1 cellular context compared by ENCODE assay signal in the genomic region with DNA sequence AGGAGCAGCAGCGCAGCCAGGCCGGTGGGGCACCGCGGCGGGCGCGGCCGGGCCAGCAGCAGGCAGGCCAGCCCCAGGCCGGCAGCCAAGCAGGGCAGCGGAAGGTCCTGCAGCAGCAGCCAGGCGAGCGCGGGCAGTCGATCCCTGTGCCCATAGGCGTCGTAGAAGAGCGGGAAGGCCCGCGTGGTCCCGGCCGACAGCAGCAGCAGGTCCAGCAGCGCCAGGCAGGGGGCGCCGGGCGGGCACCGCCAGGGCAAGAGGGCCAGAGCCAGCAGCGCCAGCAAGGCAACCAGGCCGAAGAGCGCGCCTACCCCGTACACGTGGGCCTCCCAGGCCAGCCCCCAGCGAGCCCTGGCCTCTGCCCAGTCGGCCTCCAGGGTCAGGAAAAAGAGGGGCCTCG.
TF ChIP-seq lines count a peak whose summit lies in the region.

No MANE protein-coding gene starts in this region.

TF ChIP-seq in HepG2, 621 proteins besides CTCF, POLR2A, EP300 and RAD21 (continued from another document):
- TF ChIP-seq, protein P1, sequence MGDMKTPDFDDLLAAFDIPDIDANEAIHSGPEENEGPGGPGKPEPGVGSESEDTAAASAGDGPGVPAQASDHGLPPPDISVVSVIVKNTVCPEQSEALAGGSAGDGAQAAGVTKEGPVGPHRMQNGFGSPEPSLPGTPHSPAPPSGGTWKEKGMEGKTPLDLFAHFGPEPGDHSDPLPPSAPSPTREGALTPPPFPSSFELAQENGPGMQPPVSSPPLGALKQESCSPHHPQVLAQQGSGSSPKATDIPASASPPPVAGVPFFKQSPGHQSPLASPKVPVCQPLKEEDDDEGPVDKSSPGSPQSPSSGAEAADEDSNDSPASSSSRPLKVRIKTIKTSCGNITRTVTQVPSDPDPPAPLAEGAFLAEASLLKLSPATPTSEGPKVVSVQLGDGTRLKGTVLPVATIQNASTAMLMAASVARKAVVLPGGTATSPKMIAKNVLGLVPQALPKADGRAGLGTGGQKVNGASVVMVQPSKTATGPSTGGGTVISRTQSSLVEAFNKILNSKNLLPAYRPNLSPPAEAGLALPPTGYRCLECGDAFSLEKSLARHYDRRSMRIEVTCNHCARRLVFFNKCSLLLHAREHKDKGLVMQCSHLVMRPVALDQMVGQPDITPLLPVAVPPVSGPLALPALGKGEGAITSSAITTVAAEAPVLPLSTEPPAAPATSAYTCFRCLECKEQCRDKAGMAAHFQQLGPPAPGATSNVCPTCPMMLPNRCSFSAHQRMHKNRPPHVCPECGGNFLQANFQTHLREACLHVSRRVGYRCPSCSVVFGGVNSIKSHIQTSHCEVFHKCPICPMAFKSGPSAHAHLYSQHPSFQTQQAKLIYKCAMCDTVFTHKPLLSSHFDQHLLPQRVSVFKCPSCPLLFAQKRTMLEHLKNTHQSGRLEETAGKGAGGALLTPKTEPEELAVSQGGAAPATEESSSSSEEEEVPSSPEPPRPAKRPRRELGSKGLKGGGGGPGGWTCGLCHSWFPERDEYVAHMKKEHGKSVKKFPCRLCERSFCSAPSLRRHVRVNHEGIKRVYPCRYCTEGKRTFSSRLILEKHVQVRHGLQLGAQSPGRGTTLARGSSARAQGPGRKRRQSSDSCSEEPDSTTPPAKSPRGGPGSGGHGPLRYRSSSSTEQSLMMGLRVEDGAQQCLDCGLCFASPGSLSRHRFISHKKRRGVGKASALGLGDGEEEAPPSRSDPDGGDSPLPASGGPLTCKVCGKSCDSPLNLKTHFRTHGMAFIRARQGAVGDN (CRISPR knock-in tag; IDR thresholded peaks at IDR 0.05): peak; percentile 68
- TF ChIP-seq, protein P2, sequence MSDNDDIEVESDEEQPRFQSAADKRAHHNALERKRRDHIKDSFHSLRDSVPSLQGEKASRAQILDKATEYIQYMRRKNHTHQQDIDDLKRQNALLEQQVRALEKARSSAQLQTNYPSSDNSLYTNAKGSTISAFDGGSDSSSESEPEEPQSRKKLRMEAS (IDR thresholded peaks at IDR 0.05): peak; percentile 96
- TF ChIP-seq HOXA9 (CRISPR knock-in tag; IDR thresholded peaks at IDR 0.05; ENCODE audit: borderline replicate concordance) (no peak), KLF6 (CRISPR knock-in tag; IDR thresholded peaks at IDR 0.05) (no peak), HOXA3 (CRISPR knock-in tag; IDR thresholded peaks at IDR 0.05) (0 out of 2 replicates have a peak, but pooled peaks have one; percentile 55), HNRNPUL1 (IDR thresholded peaks at IDR 0.05; ENCODE audit: low read depth, low read length) (no peak), JDP2 (CRISPR knock-in tag; IDR thresholded peaks at IDR 0.05; ENCODE audit: borderline replicate concordance) (no peak), ZBTB7A (CRISPR knock-in tag; IDR thresholded peaks at IDR 0.05) (no peak), GABPB1 (CRISPR knock-in tag; IDR thresholded peaks at IDR 0.05) (peak; percentile 27; the same call in 1 of the 2 replicates), SIX4 (CRISPR knock-in tag; IDR thresholded peaks at IDR 0.05) (no peak), HNRNPLL (IDR thresholded peaks at IDR 0.05; ENCODE audit: low read depth, low read length, poor library complexity, severe bottlenecking) (peak; percentile 23), ZNF672 (CRISPR knock-in tag; IDR thresholded peaks at IDR 0.05) (no peak), CBX1 (IDR thresholded peaks at IDR 0.05; ENCODE audit: low read depth) (no peak), BORCS8-MEF2B (CRISPR knock-in tag; IDR thresholded peaks at IDR 0.05) (peak; percentile 60; the same call in 1 of the 2 replicates), MYC (CRISPR knock-in tag; IDR thresholded peaks at IDR 0.05; ENCODE audit: borderline replicate concordance) (peak; percentile 24; the same call in 1 of the 2 replicates)
- TF ChIP-seq, protein P3, sequence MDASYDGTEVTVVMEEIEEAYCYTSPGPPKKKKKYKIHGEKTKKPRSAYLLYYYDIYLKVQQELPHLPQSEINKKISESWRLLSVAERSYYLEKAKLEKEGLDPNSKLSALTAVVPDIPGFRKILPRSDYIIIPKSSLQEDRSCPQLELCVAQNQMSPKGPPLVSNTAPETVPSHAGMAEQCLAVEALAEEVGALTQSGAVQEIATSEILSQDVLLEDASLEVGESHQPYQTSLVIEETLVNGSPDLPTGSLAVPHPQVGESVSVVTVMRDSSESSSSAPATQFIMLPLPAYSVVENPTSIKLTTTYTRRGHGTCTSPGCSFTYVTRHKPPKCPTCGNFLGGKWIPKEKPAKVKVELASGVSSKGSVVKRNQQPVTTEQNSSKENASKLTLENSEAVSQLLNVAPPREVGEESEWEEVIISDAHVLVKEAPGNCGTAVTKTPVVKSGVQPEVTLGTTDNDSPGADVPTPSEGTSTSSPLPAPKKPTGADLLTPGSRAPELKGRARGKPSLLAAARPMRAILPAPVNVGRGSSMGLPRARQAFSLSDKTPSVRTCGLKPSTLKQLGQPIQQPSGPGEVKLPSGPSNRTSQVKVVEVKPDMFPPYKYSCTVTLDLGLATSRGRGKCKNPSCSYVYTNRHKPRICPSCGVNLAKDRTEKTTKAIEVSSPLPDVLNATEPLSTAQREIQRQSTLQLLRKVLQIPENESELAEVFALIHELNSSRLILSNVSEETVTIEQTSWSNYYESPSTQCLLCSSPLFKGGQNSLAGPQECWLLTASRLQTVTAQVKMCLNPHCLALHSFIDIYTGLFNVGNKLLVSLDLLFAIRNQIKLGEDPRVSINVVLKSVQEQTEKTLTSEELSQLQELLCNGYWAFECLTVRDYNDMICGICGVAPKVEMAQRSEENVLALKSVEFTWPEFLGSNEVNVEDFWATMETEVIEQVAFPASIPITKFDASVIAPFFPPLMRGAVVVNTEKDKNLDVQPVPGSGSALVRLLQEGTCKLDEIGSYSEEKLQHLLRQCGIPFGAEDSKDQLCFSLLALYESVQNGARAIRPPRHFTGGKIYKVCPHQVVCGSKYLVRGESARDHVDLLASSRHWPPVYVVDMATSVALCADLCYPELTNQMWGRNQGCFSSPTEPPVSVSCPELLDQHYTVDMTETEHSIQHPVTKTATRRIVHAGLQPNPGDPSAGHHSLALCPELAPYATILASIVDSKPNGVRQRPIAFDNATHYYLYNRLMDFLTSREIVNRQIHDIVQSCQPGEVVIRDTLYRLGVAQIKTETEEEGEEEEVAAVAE (CRISPR knock-in tag; IDR thresholded peaks at IDR 0.05; ENCODE audit: borderline replicate concordance): no peak
- TF ChIP-seq, protein P4, sequence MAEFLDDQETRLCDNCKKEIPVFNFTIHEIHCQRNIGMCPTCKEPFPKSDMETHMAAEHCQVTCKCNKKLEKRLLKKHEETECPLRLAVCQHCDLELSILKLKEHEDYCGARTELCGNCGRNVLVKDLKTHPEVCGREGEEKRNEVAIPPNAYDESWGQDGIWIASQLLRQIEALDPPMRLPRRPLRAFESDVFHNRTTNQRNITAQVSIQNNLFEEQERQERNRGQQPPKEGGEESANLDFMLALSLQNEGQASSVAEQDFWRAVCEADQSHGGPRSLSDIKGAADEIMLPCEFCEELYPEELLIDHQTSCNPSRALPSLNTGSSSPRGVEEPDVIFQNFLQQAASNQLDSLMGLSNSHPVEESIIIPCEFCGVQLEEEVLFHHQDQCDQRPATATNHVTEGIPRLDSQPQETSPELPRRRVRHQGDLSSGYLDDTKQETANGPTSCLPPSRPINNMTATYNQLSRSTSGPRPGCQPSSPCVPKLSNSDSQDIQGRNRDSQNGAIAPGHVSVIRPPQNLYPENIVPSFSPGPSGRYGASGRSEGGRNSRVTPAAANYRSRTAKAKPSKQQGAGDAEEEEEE (CRISPR knock-in tag; IDR thresholded peaks at IDR 0.05; ENCODE audit: borderline replicate concordance): no peak
- TF ChIP-seq, protein P5, sequence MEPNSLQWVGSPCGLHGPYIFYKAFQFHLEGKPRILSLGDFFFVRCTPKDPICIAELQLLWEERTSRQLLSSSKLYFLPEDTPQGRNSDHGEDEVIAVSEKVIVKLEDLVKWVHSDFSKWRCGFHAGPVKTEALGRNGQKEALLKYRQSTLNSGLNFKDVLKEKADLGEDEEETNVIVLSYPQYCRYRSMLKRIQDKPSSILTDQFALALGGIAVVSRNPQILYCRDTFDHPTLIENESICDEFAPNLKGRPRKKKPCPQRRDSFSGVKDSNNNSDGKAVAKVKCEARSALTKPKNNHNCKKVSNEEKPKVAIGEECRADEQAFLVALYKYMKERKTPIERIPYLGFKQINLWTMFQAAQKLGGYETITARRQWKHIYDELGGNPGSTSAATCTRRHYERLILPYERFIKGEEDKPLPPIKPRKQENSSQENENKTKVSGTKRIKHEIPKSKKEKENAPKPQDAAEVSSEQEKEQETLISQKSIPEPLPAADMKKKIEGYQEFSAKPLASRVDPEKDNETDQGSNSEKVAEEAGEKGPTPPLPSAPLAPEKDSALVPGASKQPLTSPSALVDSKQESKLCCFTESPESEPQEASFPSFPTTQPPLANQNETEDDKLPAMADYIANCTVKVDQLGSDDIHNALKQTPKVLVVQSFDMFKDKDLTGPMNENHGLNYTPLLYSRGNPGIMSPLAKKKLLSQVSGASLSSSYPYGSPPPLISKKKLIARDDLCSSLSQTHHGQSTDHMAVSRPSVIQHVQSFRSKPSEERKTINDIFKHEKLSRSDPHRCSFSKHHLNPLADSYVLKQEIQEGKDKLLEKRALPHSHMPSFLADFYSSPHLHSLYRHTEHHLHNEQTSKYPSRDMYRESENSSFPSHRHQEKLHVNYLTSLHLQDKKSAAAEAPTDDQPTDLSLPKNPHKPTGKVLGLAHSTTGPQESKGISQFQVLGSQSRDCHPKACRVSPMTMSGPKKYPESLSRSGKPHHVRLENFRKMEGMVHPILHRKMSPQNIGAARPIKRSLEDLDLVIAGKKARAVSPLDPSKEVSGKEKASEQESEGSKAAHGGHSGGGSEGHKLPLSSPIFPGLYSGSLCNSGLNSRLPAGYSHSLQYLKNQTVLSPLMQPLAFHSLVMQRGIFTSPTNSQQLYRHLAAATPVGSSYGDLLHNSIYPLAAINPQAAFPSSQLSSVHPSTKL (CRISPR knock-in tag; IDR thresholded peaks at IDR 0.05): no peak
- TF ChIP-seq, protein P6, sequence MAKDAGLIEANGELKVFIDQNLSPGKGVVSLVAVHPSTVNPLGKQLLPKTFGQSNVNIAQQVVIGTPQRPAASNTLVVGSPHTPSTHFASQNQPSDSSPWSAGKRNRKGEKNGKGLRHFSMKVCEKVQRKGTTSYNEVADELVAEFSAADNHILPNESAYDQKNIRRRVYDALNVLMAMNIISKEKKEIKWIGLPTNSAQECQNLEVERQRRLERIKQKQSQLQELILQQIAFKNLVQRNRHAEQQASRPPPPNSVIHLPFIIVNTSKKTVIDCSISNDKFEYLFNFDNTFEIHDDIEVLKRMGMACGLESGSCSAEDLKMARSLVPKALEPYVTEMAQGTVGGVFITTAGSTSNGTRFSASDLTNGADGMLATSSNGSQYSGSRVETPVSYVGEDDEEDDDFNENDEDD (CRISPR knock-in tag; IDR thresholded peaks at IDR 0.05; ENCODE audit: borderline replicate concordance): peak; percentile 96
- TF ChIP-seq, protein P7, sequence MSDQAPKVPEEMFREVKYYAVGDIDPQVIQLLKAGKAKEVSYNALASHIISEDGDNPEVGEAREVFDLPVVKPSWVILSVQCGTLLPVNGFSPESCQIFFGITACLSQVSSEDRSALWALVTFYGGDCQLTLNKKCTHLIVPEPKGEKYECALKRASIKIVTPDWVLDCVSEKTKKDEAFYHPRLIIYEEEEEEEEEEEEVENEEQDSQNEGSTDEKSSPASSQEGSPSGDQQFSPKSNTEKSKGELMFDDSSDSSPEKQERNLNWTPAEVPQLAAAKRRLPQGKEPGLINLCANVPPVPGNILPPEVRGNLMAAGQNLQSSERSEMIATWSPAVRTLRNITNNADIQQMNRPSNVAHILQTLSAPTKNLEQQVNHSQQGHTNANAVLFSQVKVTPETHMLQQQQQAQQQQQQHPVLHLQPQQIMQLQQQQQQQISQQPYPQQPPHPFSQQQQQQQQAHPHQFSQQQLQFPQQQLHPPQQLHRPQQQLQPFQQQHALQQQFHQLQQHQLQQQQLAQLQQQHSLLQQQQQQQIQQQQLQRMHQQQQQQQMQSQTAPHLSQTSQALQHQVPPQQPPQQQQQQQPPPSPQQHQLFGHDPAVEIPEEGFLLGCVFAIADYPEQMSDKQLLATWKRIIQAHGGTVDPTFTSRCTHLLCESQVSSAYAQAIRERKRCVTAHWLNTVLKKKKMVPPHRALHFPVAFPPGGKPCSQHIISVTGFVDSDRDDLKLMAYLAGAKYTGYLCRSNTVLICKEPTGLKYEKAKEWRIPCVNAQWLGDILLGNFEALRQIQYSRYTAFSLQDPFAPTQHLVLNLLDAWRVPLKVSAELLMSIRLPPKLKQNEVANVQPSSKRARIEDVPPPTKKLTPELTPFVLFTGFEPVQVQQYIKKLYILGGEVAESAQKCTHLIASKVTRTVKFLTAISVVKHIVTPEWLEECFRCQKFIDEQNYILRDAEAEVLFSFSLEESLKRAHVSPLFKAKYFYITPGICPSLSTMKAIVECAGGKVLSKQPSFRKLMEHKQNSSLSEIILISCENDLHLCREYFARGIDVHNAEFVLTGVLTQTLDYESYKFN (CRISPR knock-in tag; conservative IDR thresholded peaks at IDR 0.05): no peak
TF ChIP-seq in HepG2: peak in this region for 24.
